ENCODE assay signal across 7 cellular contexts in the genomic region with DNA sequence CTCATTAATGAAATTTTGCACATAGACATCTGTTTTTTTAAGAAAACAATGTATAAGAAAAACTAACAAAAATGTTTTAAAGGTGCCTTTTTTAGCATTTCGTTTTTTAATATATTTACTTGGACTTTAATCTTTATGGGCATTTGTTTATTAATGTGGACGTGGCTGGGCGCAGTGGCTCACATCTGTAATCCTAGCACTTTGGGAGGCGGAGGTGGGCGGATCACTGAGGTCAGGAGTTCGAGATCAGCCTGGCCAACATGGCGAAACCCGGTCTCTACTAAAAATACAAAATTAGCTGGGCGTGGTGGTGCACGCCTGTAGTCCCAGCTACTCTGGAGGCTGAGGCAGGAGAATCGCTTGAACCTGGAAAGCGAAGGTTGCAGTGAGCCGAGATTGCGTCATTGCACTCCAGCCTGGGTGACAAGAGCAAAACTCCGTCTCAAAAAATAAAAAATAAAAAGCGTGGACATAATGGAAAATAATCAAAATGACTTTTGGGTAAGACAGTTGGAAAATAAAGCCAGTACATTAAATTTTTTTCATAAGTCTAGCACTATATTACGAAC. TPM values are rescaled to one million over a fixed set of nuclear protein-coding genes. Genes with fewer than 3 reads are reported as not detected.
DNase-seq lines count a peak whose midpoint lies in the region; ATAC-seq and TF ChIP-seq lines count a peak whose summit lies in the region.
"Not testable (repeated sequence)": the region's sequence is repeated elsewhere in the genome, so short reads cannot be mapped to it uniquely, and the experiment has no call there.

No MANE protein-coding gene starts in this region.

- H4K20me1 ChIP-seq in OCI-LY3 (ENCODE audit: insufficient read depth, low read length) = peaks cover 22% of the 10 kb centered on the region

- POLR2A ChIA-PET in activated CD8-positive, alpha-beta T cell treated with anti-CD3 and anti-CD28 coated beads for 36 hours (lab: Charles Lee) = not testable (repeated sequence)

- H3K27ac ChIP-seq in OCI-LY3 (ENCODE audit: low read length); breast epithelium; mesodermal cell (ENCODE audit: low read depth, low read length, severe bottlenecking): not testable (repeated sequence)

- H3K27me3 Mint-ChIP-seq in activated CD8-positive, alpha-beta T cell treated with anti-CD3 and anti-CD28 coated beads for 36 hours = not testable (repeated sequence)

- not testable (repeated sequence) for H3K27me3 ChIP-seq in OCI-LY3 (ENCODE audit: low read depth, low read length); breast epithelium

- H3K27ac Mint-ChIP-seq in activated CD8-positive, alpha-beta T cell treated with anti-CD3 and anti-CD28 coated beads for 36 hours = not testable (repeated sequence)

- TF ChIP-seq POLR2A in breast epithelium (IDR thresholded peaks at IDR 0.05) = not testable (repeated sequence)

- peak overlapping the region; percentile 95 for H3K4me2 ChIP-seq in OCI-LY3 (ENCODE audit: low read length)

- ATAC-seq in activated CD8-positive, alpha-beta T cell treated with anti-CD3 and anti-CD28 coated beads for 36 hours = not testable (repeated sequence)

- H3K4me3 ChIP-seq in GM12865 (ENCODE audit: low read depth, low read length) (peak overlapping the region; percentile 83), OCI-LY3 (ENCODE audit: low read length) (peak overlapping the region; percentile 89), breast epithelium (peak overlapping the region; percentile 76 to 83 (median 83)), fibroblast of pulmonary artery (replicated peaks; ENCODE audit: low read depth, low read length) (peak overlapping the region; percentile 91), mesodermal cell (ENCODE audit: extremely low read depth, insufficient read depth, low read length, poor library complexity, severe bottlenecking) (peak overlapping the region; percentile 63), retinal pigment epithelial cell (ENCODE audit: low read length) (peak overlapping the region; percentile 100)

- not testable (repeated sequence) for H2AFZ ChIP-seq in OCI-LY3 (ENCODE audit: low read depth, low read length)

- H3K4me1 ChIP-seq in OCI-LY3 (ENCODE audit: low read length) = peaks cover 12% of the 10 kb centered on the region
- not testable (repeated sequence) for H3K4me1 ChIP-seq in breast epithelium; mesodermal cell (ENCODE audit: control insufficient read depth, insufficient read depth, low read length, poor library complexity, severe bottlenecking)

- TF ChIP-seq CTCF in GM12865 (IDR thresholded peaks at IDR 0.05; ENCODE audit: insufficient read depth, low read depth, low read length, missing control alignments); OCI-LY3 (IDR thresholded peaks at IDR 0.05; ENCODE audit: low read depth, low read length); activated CD8-positive, alpha-beta T cell treated with anti-CD3 and anti-CD28 coated beads for 36 hours (IDR thresholded peaks at IDR 0.05); breast epithelium (IDR thresholded peaks at IDR 0.05); fibroblast of pulmonary artery (IDR thresholded peaks at IDR 0.05; ENCODE audit: low read length, missing control alignments); retinal pigment epithelial cell (conservative IDR thresholded peaks at IDR 0.05; ENCODE audit: low read depth, low read length): not testable (repeated sequence)

- H3K36me3 ChIP-seq in OCI-LY3 (replicated peaks; ENCODE audit: low read depth, low read length); breast epithelium; mesodermal cell (ENCODE audit: control insufficient read depth, insufficient read depth, low read length): not testable (repeated sequence)

- not testable (repeated sequence) for DNase-seq in GM12865 (ENCODE audit: low read depth); activated CD8-positive, alpha-beta T cell treated with anti-CD3 and anti-CD28 coated beads for 36 hours; breast epithelium (ENCODE audit: low spot score in 2 of 2); fibroblast of pulmonary artery (ENCODE audit: low read depth); retinal pigment epithelial cell (ENCODE audit: low read depth)

- peaks cover 38% of the 10 kb centered on the region for H3K4me1 Mint-ChIP-seq in activated CD8-positive, alpha-beta T cell treated with anti-CD3 and anti-CD28 coated beads for 36 hours (ENCODE audit: low read depth)

- CTCF ChIA-PET in activated CD8-positive, alpha-beta T cell treated with anti-CD3 and anti-CD28 coated beads for 36 hours (lab: Charles Lee) = not testable (repeated sequence)

- H3K4me3 Mint-ChIP-seq in activated CD8-positive, alpha-beta T cell treated with anti-CD3 and anti-CD28 coated beads for 36 hours = peak overlapping the region; percentile 99

- intact Hi-C loops in activated CD8-positive, alpha-beta T cell treated with anti-CD3 and anti-CD28 coated beads for 36 hours (cut with micrococcal nuclease); breast epithelium (cut with DNase I; ENCODE audit: low total_unique reads): not testable (repeated sequence)

- peaks cover 11% of the 10 kb centered on the region for H3K36me3 Mint-ChIP-seq in activated CD8-positive, alpha-beta T cell treated with anti-CD3 and anti-CD28 coated beads for 36 hours (ENCODE audit: low read depth)

- H3K9ac ChIP-seq in OCI-LY3 (ENCODE audit: low read length) = peak overlapping the region; percentile 82; the same call in 1 of the 2 replicates

- H3K79me2 ChIP-seq in OCI-LY3 (ENCODE audit: low read length) = peaks cover 64% of the 10 kb centered on the region

- not testable (repeated sequence) for H3K9me3 Mint-ChIP-seq in activated CD8-positive, alpha-beta T cell treated with anti-CD3 and anti-CD28 coated beads for 36 hours

- not testable (repeated sequence) for H3K9me3 ChIP-seq in OCI-LY3 (ENCODE audit: insufficient read depth, low read length); breast epithelium; mesodermal cell (ENCODE audit: control insufficient read depth, low read length)

- 92 to 95% methylated on average over 11 to 16 of the region's 17 CpGs for WGBS in mesodermal cell (ENCODE audit: insufficient coverage in 2 of 2), 2 experiments

RNA-seq across cellular contexts. Expression of a gene that starts 1.6 kb away (rescaled TPM):
- 10 to 100 TPM; 39.7 to 43.7 TPM for total RNA-seq in activated CD8-positive, alpha-beta T cell treated with anti-CD3 and anti-CD28 coated beads for 36 hours
- total RNA-seq in breast epithelium = 10 to 100 TPM; 40.6 to 84.7 (median 47.2) TPM
- 45.4 TPM for polyA plus RNA-seq in mesodermal cell (2013, experiment 1 of 2)
- 56.2 TPM for polyA plus RNA-seq in mesodermal cell (2013, experiment 2 of 2)
